Comparison of ENCODE assay signal across 1 cellular context in genomic region chr10:110642204-110642979, GRCh38.
TF ChIP-seq lines count a peak whose summit lies in the region.

No MANE protein-coding gene starts in this region.

TF ChIP-seq in H1, 55 proteins besides CTCF, POLR2A, EP300 and RAD21:
- TF ChIP-seq EZH2 (IDR thresholded peaks at IDR 0.05; ENCODE audit: low read depth, low read length, severe bottlenecking) (no peak), SIX5 (IDR thresholded peaks at IDR 0.05; ENCODE audit: low read depth, low read length) (no peak), CTBP2 (IDR thresholded peaks at IDR 0.05; ENCODE audit: borderline replicate concordance, insufficient read depth, insufficient read length, low read length) (no peak), POLR2AphosphoS5 (IDR thresholded peaks at IDR 0.05; ENCODE audit: low read depth, low read length) (no peak), NANOG (IDR thresholded peaks at IDR 0.05; ENCODE audit: insufficient read depth, low read depth, low read length, poor library complexity, severe bottlenecking) (no peak), USF2 (IDR thresholded peaks at IDR 0.05; ENCODE audit: low read length) (no peak), SP1 (IDR thresholded peaks at IDR 0.05; ENCODE audit: low read depth, low read length) (no peak), MAX (IDR thresholded peaks at IDR 0.05) (no peak), JUN (IDR thresholded peaks at IDR 0.05; ENCODE audit: low read depth, low read length) (no peak), SP4 (IDR thresholded peaks at IDR 0.05; ENCODE audit: low read length) (no peak), CREB1 (IDR thresholded peaks at IDR 0.05) (no peak), SP2 (IDR thresholded peaks at IDR 0.05; ENCODE audit: low read length) (no peak)
TF ChIP-seq in H1: peak in this region for 0.
